Comparison of ENCODE assay signal across 16 cellular contexts in genomic region chr17:62573480-62574117, GRCh38. TPM values are rescaled to one million over a fixed set of nuclear protein-coding genes. Genes with fewer than 3 reads are reported as not detected.
A peak's percentile ranks its signal among the peaks of the same experiment; 100 is the strongest.
DNase-seq lines count a peak whose midpoint lies in the region; ATAC-seq, FAIRE-seq and TF ChIP-seq lines count a peak whose summit lies in the region.
"Had no signal": no experiment of that assay in that cellular context is flagged by ENCODE, and none has a peak within 500 bp of the region (broad histone marks: within the 10 kb centered on the region; RNA-seq: fewer than 3 reads in every experiment).

No MANE protein-coding gene starts in this region.

- H3K4me2 ChIP-seq in GM23248 (ENCODE audit: unreplicated experiment) (no peak overlapping the region), endothelial cell of umbilical vein (ENCODE audit: insufficient read depth, low read length) (peak overlapping the region; percentile 95), parathyroid adenoma (ENCODE audit: low read length) (no peak overlapping the region)

- H3K27ac Mint-ChIP-seq in T-helper 17 cell: peak overlapping the region; percentile 72
- H3K27ac Mint-ChIP-seq in activated T-helper 1 cell treated with anti-CD3 and anti-CD28 coated beads, Interleukin-12 subunit alpha, Interleukin-12 subunit beta, Interleukin-2, Interleukin-4 antibody, amounts not matched to agents 30 ng/mL and 10 ng/mL and 1 ng/mL, durations not matched to agents 14 hours and 24 hours and 36 hours: no peak overlapping the region
- H3K27ac Mint-ChIP-seq in activated CD4-positive, alpha-beta T cell treated with anti-CD3 and anti-CD28 coated beads, Interleukin-2, amount 10 ng/mL, durations not matched to agents 7 days and 5 days: no peak overlapping the region
- H3K27ac Mint-ChIP-seq: B cell, type B pancreatic cell had no signal

- H3K27ac ChIP-seq in GM23248 (peak overlapping the region; percentile 37; the same call in 1 of the 2 replicates), endothelial cell of umbilical vein (ENCODE audit: insufficient read depth, low read depth, low read length) (peak overlapping the region; percentile 94), parathyroid adenoma (peak overlapping the region; percentile 53)

- H3K36me3 ChIP-seq in GM23248 (ENCODE audit: low read depth) (peaks cover 35% of the 10 kb centered on the region), endothelial cell of umbilical vein (ENCODE audit: control insufficient read depth in 2 of 2, extremely low read depth in 1 of 2, insufficient read depth in 2 of 2, low read length in 2 of 2) (peaks cover 0 to 21% of the 10 kb centered on the region in 2 experiments), parathyroid adenoma (ENCODE audit: control insufficient read depth, insufficient read depth, low read length) (no peaks in the 10 kb centered on the region)

- CTCF ChIA-PET in endothelial cell of umbilical vein (lab: Charles Lee): interaction anchor here (1.1 to 4.4 kb wide), 3 partner anchors 18 to 37 kb away, joined by 3 to 22 read pairs (median 3); no protein-coding TSS in a partner anchor
- CTCF ChIA-PET in activated CD4-positive, alpha-beta T cell treated with anti-CD3 and anti-CD28 coated beads, Interleukin-2, amount 10 ng/mL, durations not matched to agents 7 days and 5 days (lab: Charles Lee): interaction anchor here (1.2 to 1.4 kb wide), 2 partner anchors 11 to 38 kb away, joined by 3 to 4 read pairs; no protein-coding TSS in a partner anchor

- H3F3A ChIP-seq in GM23248 (ENCODE audit: insufficient read depth): peaks cover 13% of the 10 kb centered on the region; the same call in 1 of the 2 replicates

- no peaks in the 10 kb centered on the region for H3K27me3 Mint-ChIP-seq in T-helper 17 cell
- H3K27me3 Mint-ChIP-seq in activated T-helper 1 cell treated with anti-CD3 and anti-CD28 coated beads, Interleukin-12 subunit alpha, Interleukin-12 subunit beta, Interleukin-2, Interleukin-4 antibody, amounts not matched to agents 30 ng/mL and 10 ng/mL and 1 ng/mL, durations not matched to agents 14 hours and 24 hours and 36 hours (ENCODE audit: insufficient read depth): no peaks in the 10 kb centered on the region
- H3K27me3 Mint-ChIP-seq in activated CD4-positive, alpha-beta T cell treated with anti-CD3 and anti-CD28 coated beads, Interleukin-2, amount 10 ng/mL, durations not matched to agents 7 days and 5 days: no peaks in the 10 kb centered on the region
- H3K27me3 Mint-ChIP-seq: B cell, type B pancreatic cell had no signal

- POLR2A ChIA-PET in endothelial cell of umbilical vein (lab: Charles Lee): no interaction called here
- POLR2A ChIA-PET in activated CD4-positive, alpha-beta T cell treated with anti-CD3 and anti-CD28 coated beads, Interleukin-2, amount 10 ng/mL, durations not matched to agents 7 days and 5 days (lab: Charles Lee): no interaction called here

- H3K9me1 ChIP-seq in endothelial cell of umbilical vein (replicated peaks; ENCODE audit: control insufficient read depth, extremely low read depth, insufficient read depth, low read length): no peaks in the 10 kb centered on the region

- dilution Hi-C loops in endothelial cell of umbilical vein (cut with MboI; ENCODE audit: extremely low pct_ligation_motif_present, low sequenced_read_pairs): no loop called here

- intact Hi-C loops in endothelial cell of umbilical vein (cut with micrococcal nuclease): loop anchor here (1.0 to 10.0 kb wide), 2 partner anchors 79 to 1251 kb away; partner anchors contain the start of genes FTSJ3 and PSMC5
- intact Hi-C loops in activated T-helper 1 cell treated with anti-CD3 and anti-CD28 coated beads, Interleukin-12 subunit alpha, Interleukin-12 subunit beta, Interleukin-2, Interleukin-4 antibody, amounts not matched to agents 30 ng/mL and 10 ng/mL and 1 ng/mL, durations not matched to agents 14 hours and 24 hours and 36 hours (cut with micrococcal nuclease): no loop called here

- no peak overlapping the region for H3K4me3 ChIP-seq in GM23248
- H3K4me3 ChIP-seq in endothelial cell of umbilical vein (replicated peaks in 1 of 3; ENCODE audit: insufficient read depth in 1 of 3, low read depth in 1 of 3, low read length in 3 of 3): peak overlapping the region in 1 of 3 experiments; percentile 38
- H3K4me3 ChIP-seq in parathyroid adenoma (ENCODE audit: low read depth, low read length): no peak overlapping the region

- in situ Hi-C loops in GM23248 (cut with MboI): no loop called here

- no peak overlapping the region for H3K9ac ChIP-seq in GM23248
- H3K9ac ChIP-seq in endothelial cell of umbilical vein (replicated peaks; ENCODE audit: extremely low read depth, insufficient read depth, low read length): peak overlapping the region; percentile 78
- H3K9ac ChIP-seq in parathyroid adenoma: no peak overlapping the region

- peaks cover 78% of the 10 kb centered on the region for H3K79me2 ChIP-seq in GM23248 (ENCODE audit: insufficient read depth)
- H3K79me2 ChIP-seq in endothelial cell of umbilical vein (ENCODE audit: control insufficient read depth, insufficient read depth, low read length): peaks cover 2% of the 10 kb centered on the region
- H3K79me2 ChIP-seq in parathyroid adenoma: peaks cover 6% of the 10 kb centered on the region

- DNase-seq in GM23248: no peak
- no peak for DNase-seq in T-helper 17 cell
- DNase-seq in endothelial cell of umbilical vein (ENCODE audit: low read depth, low spot score): peak; percentile 61
- DNase-seq in GDM1 (lab: John Stamatoyannopoulos, UW): no peak
- no peak for DNase-seq in NCI-H1105 treated with DMSO at 0.1 percent for 48 hours (lab: John Stamatoyannopoulos, UW)
- DNase-seq in activated T-helper 1 cell treated with anti-CD3 and anti-CD28 coated beads, Interleukin-12 subunit alpha, Interleukin-12 subunit beta, Interleukin-2, Interleukin-4 antibody, amounts not matched to agents 30 ng/mL and 10 ng/mL and 1 ng/mL, durations not matched to agents 14 hours and 24 hours and 36 hours (ENCODE audit: low spot score): no peak
- no peak for DNase-seq in activated CD4-positive, alpha-beta T cell treated with anti-CD3 and anti-CD28 coated beads, Interleukin-2, amount 10 ng/mL, durations not matched to agents 7 days and 5 days
- DNase-seq: activated CD4-positive, alpha-beta T cell treated with anti-CD3 and anti-CD28 coated beads for 48 hours; activated T-cell treated with anti-CD3 and anti-CD28 coated beads, Interleukin-2, amount 50 U/mL, for 4 hours; SHP77 treated with DMSO at 0.1 percent for 48 hours; stimulated activated CD4-positive, alpha-beta T cell treated with anti-CD3 and anti-CD28 coated beads, Interleukin-4, amount 100 ng/mL, for 4 hours had no signal

- no peak for TF ChIP-seq POLR2A in endothelial cell of umbilical vein (IDR thresholded peaks at IDR 0.05; ENCODE audit: low read depth, low read length)

- no peak for ATAC-seq in T-helper 17 cell
- ATAC-seq: activated T-cell treated with anti-CD3 and anti-CD28 coated beads, Interleukin-2, amount 50 U/mL, for 4 hours had no signal

- BruUV-seq in endothelial cell of umbilical vein (replicated peaks; lab: Mats Ljungman, UMichigan): no TSS peak

- H4K20me1 ChIP-seq in GM23248 (ENCODE audit: insufficient read depth): no peaks in the 10 kb centered on the region
- no peaks in the 10 kb centered on the region for H4K20me1 ChIP-seq in endothelial cell of umbilical vein (replicated peaks; ENCODE audit: control insufficient read depth, extremely low read depth, insufficient read depth, low read length)

- H3K27me3 ChIP-seq in GM23248 (replicated peaks; ENCODE audit: insufficient read depth) (no peaks in the 10 kb centered on the region), endothelial cell of umbilical vein (ENCODE audit: control insufficient read depth in 2 of 2, insufficient read depth in 2 of 2, low read length in 2 of 2) (no peaks in the 10 kb centered on the region), parathyroid adenoma (ENCODE audit: control insufficient read depth, insufficient read depth, low read length) (no peaks in the 10 kb centered on the region)

- peaks cover 2% of the 10 kb centered on the region for H3K36me3 Mint-ChIP-seq in T-helper 17 cell (ENCODE audit: low read depth)
- H3K36me3 Mint-ChIP-seq in activated T-helper 1 cell treated with anti-CD3 and anti-CD28 coated beads, Interleukin-12 subunit alpha, Interleukin-12 subunit beta, Interleukin-2, Interleukin-4 antibody, amounts not matched to agents 30 ng/mL and 10 ng/mL and 1 ng/mL, durations not matched to agents 14 hours and 24 hours and 36 hours (ENCODE audit: low read depth): peaks cover 35% of the 10 kb centered on the region
- peaks cover 48% of the 10 kb centered on the region for H3K36me3 Mint-ChIP-seq in activated CD4-positive, alpha-beta T cell treated with anti-CD3 and anti-CD28 coated beads, Interleukin-2, amount 10 ng/mL, durations not matched to agents 7 days and 5 days (ENCODE audit: low read depth)

- H3K4me1 ChIP-seq in GM23248 (ENCODE audit: insufficient read depth) (peaks cover 16% of the 10 kb centered on the region), endothelial cell of umbilical vein (ENCODE audit: control insufficient read depth, extremely low read depth, insufficient read depth, low read length) (peaks cover 28% of the 10 kb centered on the region), parathyroid adenoma (peaks cover 5% of the 10 kb centered on the region)

- no peaks in the 10 kb centered on the region for H3K9me2 ChIP-seq in GM23248 (ENCODE audit: insufficient read depth)

- H3K9me3 ChIP-seq in GM23248 (ENCODE audit: low read depth) (no peaks in the 10 kb centered on the region), T-helper 17 cell (ENCODE audit: control insufficient read depth, low read length, poor library complexity, severe bottlenecking) (no peaks in the 10 kb centered on the region), endothelial cell of umbilical vein (replicated peaks; ENCODE audit: control insufficient read depth, insufficient read depth, low read length) (no peaks in the 10 kb centered on the region), parathyroid adenoma (ENCODE audit: control insufficient read depth, low read length) (no peaks in the 10 kb centered on the region)

- FAIRE-seq in endothelial cell of umbilical vein (lab: Jason Lieb, UNC): no peak
- FAIRE-seq: frontal cortex, G401.6 had no signal

- TF ChIP-seq CTCF in endothelial cell of umbilical vein (IDR thresholded peaks at IDR 0.05; ENCODE audit: extremely low read depth in 1 of 2, insufficient read depth in 1 of 2, low read depth in 1 of 2, low read length in 2 of 2) (no peak), parathyroid adenoma (IDR thresholded peaks at IDR 0.05) (no peak)

- no peak overlapping the region for H3K4me3 Mint-ChIP-seq in T-helper 17 cell
- H3K4me3 Mint-ChIP-seq in activated T-helper 1 cell treated with anti-CD3 and anti-CD28 coated beads, Interleukin-12 subunit alpha, Interleukin-12 subunit beta, Interleukin-2, Interleukin-4 antibody, amounts not matched to agents 30 ng/mL and 10 ng/mL and 1 ng/mL, durations not matched to agents 14 hours and 24 hours and 36 hours: no peak overlapping the region
- H3K4me3 Mint-ChIP-seq in activated CD4-positive, alpha-beta T cell treated with anti-CD3 and anti-CD28 coated beads, Interleukin-2, amount 10 ng/mL, durations not matched to agents 7 days and 5 days: no peak overlapping the region
- H3K4me3 Mint-ChIP-seq: activated T-cell treated with anti-CD3 and anti-CD28 coated beads, Interleukin-2, amount 50 U/mL, for 4 hours; B cell; type B pancreatic cell had no signal

- peaks cover 8% of the 10 kb centered on the region for H3K4me1 Mint-ChIP-seq in T-helper 17 cell
- peaks cover 6% of the 10 kb centered on the region for H3K4me1 Mint-ChIP-seq in activated T-helper 1 cell treated with anti-CD3 and anti-CD28 coated beads, Interleukin-12 subunit alpha, Interleukin-12 subunit beta, Interleukin-2, Interleukin-4 antibody, amounts not matched to agents 30 ng/mL and 10 ng/mL and 1 ng/mL, durations not matched to agents 14 hours and 24 hours and 36 hours (ENCODE audit: low read depth)
- H3K4me1 Mint-ChIP-seq in activated CD4-positive, alpha-beta T cell treated with anti-CD3 and anti-CD28 coated beads, Interleukin-2, amount 10 ng/mL, durations not matched to agents 7 days and 5 days: peaks cover 6% of the 10 kb centered on the region

- no peaks in the 10 kb centered on the region for H3K9me3 Mint-ChIP-seq in activated T-helper 1 cell treated with anti-CD3 and anti-CD28 coated beads, Interleukin-12 subunit alpha, Interleukin-12 subunit beta, Interleukin-2, Interleukin-4 antibody, amounts not matched to agents 30 ng/mL and 10 ng/mL and 1 ng/mL, durations not matched to agents 14 hours and 24 hours and 36 hours
- H3K9me3 Mint-ChIP-seq in activated CD4-positive, alpha-beta T cell treated with anti-CD3 and anti-CD28 coated beads, Interleukin-2, amount 10 ng/mL, durations not matched to agents 7 days and 5 days: no peaks in the 10 kb centered on the region
- H3K9me3 Mint-ChIP-seq: activated T-cell treated with anti-CD3 and anti-CD28 coated beads, Interleukin-2, amount 50 U/mL, for 4 hours; type B pancreatic cell had no signal

- H2AFZ ChIP-seq in GM23248: no peak overlapping the region
- no peak overlapping the region for H2AFZ ChIP-seq in endothelial cell of umbilical vein (ENCODE audit: low read depth, low read length)
- H2AFZ ChIP-seq in parathyroid adenoma: no peak overlapping the region

RNA-seq across cellular contexts. Expression of gene MRC2, which starts 53.9 kb away (rescaled TPM):
- 675 and 756 TPM in 2 replicates for total RNA-seq in GM23248 (2014; rRNA removed; shearing (Covaris generic))
- 221 and 222 TPM in 2 replicates for polyA plus RNA-seq in GM23248 (2016; fragmentation: Nextera tagmentation; extraction: Ambion mirVana)
- 1 to 10 TPM; 4.3 to 4.4 TPM for total RNA-seq in T-helper 17 cell
- 52.7 and 52.9 TPM in 2 replicates for total RNA-seq in endothelial cell of umbilical vein
- 30.6 and 36.5 TPM in 2 replicates for polyA plus RNA-seq in endothelial cell of umbilical vein
- 21.5 and 27.2 TPM in 2 replicates for polyA plus RNA-seq in endothelial cell of umbilical vein (2011; cell fraction: cytosol; rRNA removed)
- 51.4 and 58.5 TPM in 2 replicates for polyA plus RNA-seq in endothelial cell of umbilical vein (2011; cell fraction: nucleus; rRNA removed)
- polyA plus RNA-seq in endothelial cell of umbilical vein (2012): 16.4 and 37.6 TPM in 2 replicates
- polyA minus RNA-seq in endothelial cell of umbilical vein: 28.6 and 34.0 TPM in 2 replicates
- 8.2 TPM for polyA minus RNA-seq in endothelial cell of umbilical vein (2011; cell fraction: cytosol; rRNA and poly(A)+ RNA removed)
- 20.4 and 35.9 TPM in 2 replicates for polyA minus RNA-seq in endothelial cell of umbilical vein (2011; cell fraction: nucleus; rRNA and poly(A)+ RNA removed)
- total RNA-seq in activated T-helper 1 cell treated with anti-CD3 and anti-CD28 coated beads, Interleukin-12 subunit alpha, Interleukin-12 subunit beta, Interleukin-2, Interleukin-4 antibody, amounts not matched to agents 30 ng/mL and 10 ng/mL and 1 ng/mL, durations not matched to agents 14 hours and 24 hours and 36 hours: 1.6 TPM in 2 replicates
- 1 to 10 TPM; 4.0 TPM for total RNA-seq in activated CD4-positive, alpha-beta T cell treated with anti-CD3 and anti-CD28 coated beads, Interleukin-2, amount 10 ng/mL, durations not matched to agents 7 days and 5 days

Comparison
In these comparisons a context has a peak if more than half of its experiments do, and no peak if none do; other contexts are left out.
1. H3K27ac ChIP-seq: peak in every context shown above with its lines; median percentile 94 in endothelial cell of umbilical vein; 53 in parathyroid adenoma; 37 in GM23248.
2. RNA of gene MRC2, which starts 53.9 kb away (total RNA-seq): 675 to 756 TPM in GM23248; 52.7 to 52.9 TPM in endothelial cell of umbilical vein, 4.3 to 4.4 TPM in T-helper 17 cell, 4.0 TPM in activated CD4-positive, alpha-beta T cell treated with anti-CD3 and anti-CD28 coated beads, Interleukin-2, amount 10 ng/mL, durations not matched to agents 7 days and 5 days and 1.6 TPM in activated T-helper 1 cell treated with anti-CD3 and anti-CD28 coated beads, Interleukin-12 subunit alpha, Interleukin-12 subunit beta, Interleukin-2, Interleukin-4 antibody, amounts not matched to agents 30 ng/mL and 10 ng/mL and 1 ng/mL, durations not matched to agents 14 hours and 24 hours and 36 hours; every median in the first group is over 10 times any median in the second.